In the genomic region with DNA sequence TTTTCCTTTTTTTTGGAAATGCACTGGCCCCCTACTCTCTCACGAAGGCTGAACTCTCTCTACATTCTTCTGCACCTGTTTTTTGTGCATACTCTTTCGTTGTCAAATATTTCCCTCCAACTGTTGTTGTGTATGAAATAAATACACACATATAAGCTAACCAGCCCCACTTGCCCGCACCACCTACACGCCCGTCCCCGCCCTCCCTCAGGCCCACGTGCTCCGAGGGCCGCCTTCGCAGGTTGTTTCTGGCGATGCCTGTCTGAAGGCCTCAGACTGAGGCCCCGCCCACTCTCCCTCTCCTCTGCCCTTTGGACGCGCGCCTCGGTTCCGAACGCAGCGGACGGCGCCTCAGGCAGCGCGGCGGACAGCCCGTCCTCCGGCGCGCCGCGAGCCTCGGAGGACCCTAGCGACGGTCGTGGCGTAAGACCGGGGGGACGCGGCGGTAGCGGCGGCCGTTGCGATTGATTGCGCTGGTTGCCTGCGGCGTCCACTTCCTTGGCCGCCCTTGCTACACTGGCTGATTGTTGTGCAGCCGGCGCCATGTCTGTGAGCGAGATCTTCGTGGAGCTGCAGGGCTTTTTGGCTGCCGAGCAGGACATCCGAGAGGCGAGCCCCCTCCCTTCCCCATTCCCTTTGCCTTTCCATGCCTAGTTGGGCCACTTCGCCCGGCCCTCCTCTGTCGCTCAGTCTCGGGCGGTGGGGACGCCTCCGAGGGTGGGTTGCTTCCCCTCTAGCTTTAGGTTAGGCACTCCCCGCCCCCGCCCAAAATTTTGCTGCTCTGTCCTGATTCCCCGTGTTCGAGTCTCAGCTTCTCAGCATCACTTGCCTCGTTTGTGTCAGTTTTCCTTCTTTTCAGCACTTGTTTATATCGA, we compare ENCODE assay signal across 8 cellular contexts. TPM values are rescaled to one million over a fixed set of nuclear protein-coding genes. Genes with fewer than 3 reads are reported as not detected.
A peak's percentile ranks its signal among the peaks of the same experiment; 100 is the strongest.
DNase-seq lines count a peak whose midpoint lies in the region; ATAC-seq and TF ChIP-seq lines count a peak whose summit lies in the region.

Gene TSN (plus strand): TSS at position 415 of the 875 bp plus-strand sequence. CDS start 129 bp downstream, at position 544.

- peak; percentile 98 for DNase-seq in DND-41
- DNase-seq in Peyer's patch = peak; percentile 98 to 99 (median 98)
- DNase-seq in activated T-cell treated with anti-CD3 and anti-CD28 coated beads, Interleukin-2, amount 50 U/mL, for 48 hours = peak; percentile 97 to 98
- peak; percentile 90 to 93 for DNase-seq in stimulated activated CD8-positive, alpha-beta memory T cell treated with anti-CD3 and anti-CD28 coated beads, Interleukin-7, amount 100 ng/mL, for 1 hour (ENCODE audit: low read depth in 2 of 2)

- no peaks in the 10 kb centered on the region for H4K20me1 ChIP-seq in DND-41 (ENCODE audit: insufficient read depth, low read length)

- ATAC-seq in DND-41 (ENCODE audit: insufficient read depth, low read depth) (peak; percentile 99), GM21825 (IDR thresholded peaks at IDR 0.05; ENCODE audit: unreplicated experiment) (peak; percentile 100), esophagus mucosa (peak; percentile 100)

- peak; percentile 45 to 51 for TF ChIP-seq POLR2A in Peyer's patch (IDR thresholded peaks at IDR 0.05)

- H3K27ac ChIP-seq in DND-41 (ENCODE audit: low read length) (peak within 1 kb of the TSS; percentile 79), KOPT-K1 (ENCODE audit: low read depth, low read length, poor library complexity, severe bottlenecking) (peak within 1 kb of the TSS; percentile 75), Peyer's patch (peak within 1 kb of the TSS; percentile 59 to 80 (median 74)), muscle layer of colon (ENCODE audit: low read depth, low read length) (peak within 1 kb of the TSS; percentile 91)

- H3K9me3 ChIP-seq in DND-41 (ENCODE audit: insufficient read depth, low read length, severe bottlenecking) (no peaks in the 10 kb centered on the region), KOPT-K1 (ENCODE audit: insufficient read depth, low read length, poor library complexity, severe bottlenecking) (no peaks in the 10 kb centered on the region), Peyer's patch (no peaks in the 10 kb centered on the region), muscle layer of colon (ENCODE audit: low read length) (no peaks in the 10 kb centered on the region)

- peak within 1 kb of the TSS; percentile 86 for H2AFZ ChIP-seq in DND-41 (ENCODE audit: low read depth, low read length)

- H3K9ac ChIP-seq in DND-41 (ENCODE audit: low read depth, low read length) (peak within 1 kb of the TSS; percentile 64), muscle layer of colon (ENCODE audit: low read length) (peak within 1 kb of the TSS; percentile 79)

- H3K27me3 ChIP-seq in DND-41 (ENCODE audit: insufficient read depth, low read length, poor library complexity) = no peaks in the 10 kb centered on the region
- no peaks in the 10 kb centered on the region for H3K27me3 ChIP-seq in Peyer's patch
- H3K27me3 ChIP-seq in muscle layer of colon (ENCODE audit: control insufficient read depth in 1 of 2, insufficient read depth in 2 of 2, low read length in 2 of 2) = no peaks in the 10 kb centered on the region

- H3K4me3 ChIP-seq in DND-41 (ENCODE audit: low read depth in 1 of 2, low read length in 2 of 2) (peak within 1 kb of the TSS; percentile 63 to 79; a peak in 3 of 4 replicates), Peyer's patch (peak within 1 kb of the TSS; percentile 72 to 99 (median 92)), muscle layer of colon (ENCODE audit: low read depth in 1 of 2, low read length in 2 of 2) (peak within 1 kb of the TSS; percentile 99 to 100)

- H3K4me2 ChIP-seq in DND-41 (ENCODE audit: insufficient read depth, low read length) = peak within 1 kb of the TSS; percentile 87

- H3K36me3 ChIP-seq in DND-41 (ENCODE audit: insufficient read depth, low read length) (peaks cover 27% of the 10 kb centered on the region), KOPT-K1 (ENCODE audit: insufficient read depth, low read length) (peaks cover 30% of the 10 kb centered on the region), Peyer's patch (peaks cover 0 to 12% (median 0%) of the 10 kb centered on the region in 3 donors), muscle layer of colon (ENCODE audit: insufficient read depth, low read length) (peaks cover 19% of the 10 kb centered on the region)

- peaks cover 57% of the 10 kb centered on the region for H3K79me2 ChIP-seq in DND-41 (ENCODE audit: insufficient read depth, low read length)

- H3K4me1 ChIP-seq in DND-41 (ENCODE audit: insufficient read depth, low read length) (peaks cover 34% of the 10 kb centered on the region), Peyer's patch (peaks cover 0 to 14% (median 5%) of the 10 kb centered on the region in 4 donors), muscle layer of colon (ENCODE audit: insufficient read depth, low read length) (peaks cover 10% of the 10 kb centered on the region)

- TF ChIP-seq CTCF in DND-41 (IDR thresholded peaks at IDR 0.05; ENCODE audit: borderline replicate concordance, extremely low read depth, low read length, poor library complexity, severe bottlenecking) = no peak
- peak in 2 of 6 experiments; percentile 14 to 26 for TF ChIP-seq CTCF in Peyer's patch (IDR thresholded peaks at IDR 0.05)

RNA-seq across cellular contexts. Expression of gene TSN, which starts in this region (rescaled TPM):
- total RNA-seq in Peyer's patch (10 to 100 TPM; 23.1 to 31.9 (median 30.2) TPM), esophagus mucosa (38.7 TPM)

Comparison
In these comparisons a context has a peak if more than half of its experiments do, and no peak if none do; other contexts are left out.
1. Peak in every context shown above with its lines: DNase-seq, ATAC-seq, H3K4me3 ChIP-seq and H3K27ac ChIP-seq.